Comparison of ENCODE assay signal across 9 cellular contexts in genomic region chr20:10524643-10525042, GRCh38.
DNase-seq lines count a peak whose midpoint lies in the region; ATAC-seq, FAIRE-seq and TF ChIP-seq lines count a peak whose summit lies in the region.
"Had no signal": no experiment of that assay in that cellular context is flagged by ENCODE, and none has a peak within 500 bp of the region (broad histone marks: within the 10 kb centered on the region; RNA-seq: fewer than 3 reads in every experiment).

No MANE protein-coding gene starts in this region.

- H4K8ac ChIP-seq in H1 (ENCODE audit: extremely low read depth, insufficient read depth, low read length) (no peak overlapping the region), trophoblast cell (ENCODE audit: low read depth, low read length) (no peak overlapping the region)

- H3K4me3 ChIP-seq in H1 (ENCODE audit: extremely low read depth in 1 of 4, insufficient read depth in 2 of 4, low read depth in 3 of 4, low read length in 4 of 4) (no peak overlapping the region), trophoblast cell (ENCODE audit: low read depth, low read length) (no peak overlapping the region)

- H3K27me3 ChIP-seq in H1 (replicated peaks in 1 of 4; ENCODE audit: control insufficient read depth in 3 of 4, extremely low read depth in 1 of 4, insufficient read depth in 3 of 4, low read length in 3 of 4) (no peaks in the 10 kb centered on the region), trophoblast cell (ENCODE audit: insufficient read depth, low read length) (no peaks in the 10 kb centered on the region)
- H3K27me3 ChIP-seq: neutrophil had no signal

- H3K36me3 ChIP-seq in H1 (ENCODE audit: control insufficient read depth in 2 of 4, insufficient read depth in 4 of 4, low read length in 3 of 4) (no peaks in the 10 kb centered on the region), trophoblast cell (ENCODE audit: control insufficient read depth in 1 of 2, insufficient read depth in 2 of 2, low read length in 2 of 2) (no peaks in the 10 kb centered on the region)
- H3K36me3 ChIP-seq: neutrophil had no signal

- 82% methylated on average over 4 of the region's 4 CpGs; no CpG with 5 or more reads in 1 of the 2 experiments for WGBS in H1 (ENCODE audit: extremely low coverage in 1 of 2, insufficient coverage in 1 of 2, insufficient read length in 1 of 2, insufficient replicate concordance in 2 of 2, low coverage in 1 of 2, low lambda C conversion rate in 2 of 2, missing lambda C conversion rate in 1 of 2), 2 experiments
- WGBS in trophoblast cell (ENCODE audit: extremely low coverage, insufficient coverage, insufficient read length), result no CpG with 5 or more reads among the region's 4 CpGs

- no peak overlapping the region for H3K18ac ChIP-seq in H1 (ENCODE audit: extremely low read depth, low read length)
- no peak overlapping the region for H3K18ac ChIP-seq in trophoblast cell (ENCODE audit: low read length)

- no peak overlapping the region for H4K5ac ChIP-seq in H1 (ENCODE audit: insufficient read length, low read depth, low read length)

- no peak for FAIRE-seq in H1 (lab: Jason Lieb, UNC)

- no peak overlapping the region for H2BK5ac ChIP-seq in H1 (ENCODE audit: low read depth, low read length)
- no peak overlapping the region for H2BK5ac ChIP-seq in trophoblast cell (ENCODE audit: low read depth, low read length, poor library complexity)

- H3K23ac ChIP-seq in H1 (ENCODE audit: insufficient read length) (no peak overlapping the region), trophoblast cell (ENCODE audit: low read length) (no peak overlapping the region)

- H3K27ac ChIP-seq in H1 (ENCODE audit: low read depth, low read length), result no peak overlapping the region
- H3K27ac ChIP-seq in trophoblast cell (ENCODE audit: low read depth, low read length), result peak overlapping the region; percentile 64
- H3K27ac ChIP-seq: neutrophil had no signal

- TF ChIP-seq EP300 in H1 (IDR thresholded peaks at IDR 0.05; ENCODE audit: borderline replicate concordance in 1 of 2, low read depth in 2 of 2, low read length in 2 of 2), result no peak

- H3K4me1 ChIP-seq in H1 (replicated peaks in 1 of 4; ENCODE audit: control insufficient read depth in 3 of 4, insufficient read depth in 4 of 4, low read length in 3 of 4), result peaks cover 5 to 12% (median 8%) of the 10 kb centered on the region in 4 experiments
- peaks cover 13 to 19% of the 10 kb centered on the region in 2 experiments for H3K4me1 ChIP-seq in trophoblast cell (ENCODE audit: control insufficient read depth in 1 of 2, insufficient read depth in 2 of 2, low read length in 2 of 2)

- H3K9me3 ChIP-seq in H1 (ENCODE audit: insufficient read depth in 2 of 2, low read depth in 1 of 2, low read length in 1 of 2), result no peaks in the 10 kb centered on the region
- no peaks in the 10 kb centered on the region for H3K9me3 ChIP-seq in trophoblast cell (ENCODE audit: insufficient read depth, low read depth, low read length)
- H3K9me3 ChIP-seq: neutrophil had no signal

- no peak for TF ChIP-seq RAD21 in H1 (IDR thresholded peaks at IDR 0.05 in 1 of 2, conservative IDR thresholded peaks at IDR 0.05 in 1 of 2; ENCODE audit: low read depth in 2 of 2, low read length in 2 of 2)

- H3K9ac ChIP-seq in H1 (replicated peaks in 1 of 4; ENCODE audit: extremely low read depth in 1 of 4, low read depth in 3 of 4, low read length in 3 of 4) (no peak overlapping the region), trophoblast cell (ENCODE audit: low read length) (no peak overlapping the region)

- H3K56ac ChIP-seq in H1 (replicated peaks; ENCODE audit: insufficient read length, low read depth, low read length), result no peak overlapping the region

- H2AK5ac ChIP-seq in H1 (ENCODE audit: low read depth, low read length) (peak overlapping the region; percentile 41; the same call in 1 of the 2 replicates), trophoblast cell (ENCODE audit: low read length) (no peak overlapping the region)

- no peak overlapping the region for H2BK20ac ChIP-seq in H1 (ENCODE audit: low read length)

- no peak for TF ChIP-seq CTCF in H1 (IDR thresholded peaks at IDR 0.05; ENCODE audit: control extremely low read depth in 1 of 3, insufficient read depth in 1 of 3, low read depth in 1 of 3, low read length in 3 of 3)

- H2BK12ac ChIP-seq in H1 (ENCODE audit: low read depth, low read length) (no peak overlapping the region; the same call in 1 of the 2 replicates), trophoblast cell (ENCODE audit: low read length) (peak overlapping the region; percentile 85)

- H3K79me1 ChIP-seq in H1 (ENCODE audit: low read depth, low read length) (peaks cover 2% of the 10 kb centered on the region; the same call in 1 of the 2 replicates), trophoblast cell (ENCODE audit: low read length) (peaks cover 13% of the 10 kb centered on the region)

- H3K14ac ChIP-seq in H1 (ENCODE audit: insufficient read length) (no peak overlapping the region), trophoblast cell (ENCODE audit: low read length) (no peak overlapping the region)

- H4K20me1 ChIP-seq in H1 (replicated peaks in 1 of 2; ENCODE audit: control insufficient read depth in 1 of 2, insufficient read depth in 2 of 2, low read length in 2 of 2), result no peaks in the 10 kb centered on the region

- no peak overlapping the region for H2BK15ac ChIP-seq in H1 (ENCODE audit: low read length)

- CTCF ChIA-PET in H1 (lab: Charles Lee; ENCODE audit: partially characterized antibody), result interaction anchor here (0.6 to 3.3 kb wide), 5 partner anchors 10 to 299 kb away, joined by 3 to 17 read pairs (median 3); no protein-coding TSS in a partner anchor

- H4K91ac ChIP-seq in H1 (replicated peaks; ENCODE audit: insufficient read length, low read length) (no peak overlapping the region), trophoblast cell (ENCODE audit: low read depth, low read length) (no peak overlapping the region)

- no peak overlapping the region for H2AFZ ChIP-seq in H1 (ENCODE audit: low read length)
- H2AFZ ChIP-seq in trophoblast cell (ENCODE audit: insufficient read depth, low read length, poor library complexity), result no peak overlapping the region

- H4K12ac ChIP-seq in trophoblast cell (ENCODE audit: low read depth, low read length), result no peak overlapping the region

- no peaks in the 10 kb centered on the region for H3K23me2 ChIP-seq in H1 (ENCODE audit: low read depth, low read length)

- H3K79me2 ChIP-seq in H1 (ENCODE audit: control insufficient read depth in 1 of 2, insufficient read depth in 2 of 2, low read length in 2 of 2) (peaks cover 0 to 8% of the 10 kb centered on the region in 2 experiments; a peak in 1 of 4 replicates), trophoblast cell (ENCODE audit: control insufficient read depth, insufficient read depth, low read length, poor library complexity) (peaks cover 2% of the 10 kb centered on the region)

- DNase-seq in HT-29 (ENCODE audit: low spot score) (peak; percentile 16), NCI-H748 (lab: John Stamatoyannopoulos, UW; ENCODE audit: unreplicated experiment) (peak; percentile 91), H1 (ENCODE audit: low read depth in 1 of 2, low spot score in 2 of 2) (no peak), trophoblast cell (peak; percentile 39 to 81), pons (ENCODE audit: low spot score) (no peak)

- H2BK120ac ChIP-seq in H1 (replicated peaks; ENCODE audit: low read depth, low read length) (no peak overlapping the region), trophoblast cell (ENCODE audit: insufficient read depth, low read length, poor library complexity) (peak overlapping the region; percentile 56)

- H3K4ac ChIP-seq in H1 (replicated peaks; ENCODE audit: insufficient read length, low read depth, low read length) (no peak overlapping the region), trophoblast cell (ENCODE audit: low read depth, low read length) (no peak overlapping the region)

- POLR2A ChIA-PET in H1 (lab: Charles Lee; ENCODE audit: partially characterized antibody), result no interaction called here

- no peak for TF ChIP-seq POLR2A in H1 (IDR thresholded peaks at IDR 0.05; ENCODE audit: control extremely low read depth in 1 of 2, low read depth in 2 of 2, low read length in 2 of 2)

- H3K4me2 ChIP-seq in H1 (ENCODE audit: insufficient read depth in 1 of 2, low read depth in 2 of 2, low read length in 2 of 2) (peak overlapping the region in 1 of 2 experiments; percentile 31; a peak in 1 of 4 replicates), trophoblast cell (ENCODE audit: low read length) (peak overlapping the region; percentile 34)

- ATAC-seq in GM21528 (IDR thresholded peaks at IDR 0.05; ENCODE audit: low FRiP score, unreplicated experiment) (no peak), HG03432 (IDR thresholded peaks at IDR 0.05; ENCODE audit: unreplicated experiment) (no peak), GM21737 (IDR thresholded peaks at IDR 0.05; ENCODE audit: unreplicated experiment) (no peak)

TF ChIP-seq in H1, 55 proteins besides CTCF, POLR2A, EP300 and RAD21:
- no peak for TF ChIP-seq JUN (IDR thresholded peaks at IDR 0.05; ENCODE audit: low read depth, low read length)
- no peak for TF ChIP-seq ZNF274 (IDR thresholded peaks at IDR 0.05; ENCODE audit: borderline replicate concordance, extremely low read depth, low read length)
- TF ChIP-seq POLR2AphosphoS5 (IDR thresholded peaks at IDR 0.05; ENCODE audit: low read depth, low read length), result no peak
- TF ChIP-seq JUND (IDR thresholded peaks at IDR 0.05; ENCODE audit: low read length), result no peak
- TF ChIP-seq CREB1 (IDR thresholded peaks at IDR 0.05), result no peak
- no peak for TF ChIP-seq KDM4A (IDR thresholded peaks at IDR 0.05; ENCODE audit: low read depth, low read length, severe bottlenecking)
- TF ChIP-seq TEAD4 (IDR thresholded peaks at IDR 0.05; ENCODE audit: low read depth, low read length), result no peak
- TF ChIP-seq GTF2F1 (IDR thresholded peaks at IDR 0.05; ENCODE audit: borderline replicate concordance, low read depth, low read length), result no peak
- TF ChIP-seq TAF1 (IDR thresholded peaks at IDR 0.05; ENCODE audit: low read depth, low read length), result no peak
- TF ChIP-seq SIN3A (conservative IDR thresholded peaks at IDR 0.05 in 1 of 2, IDR thresholded peaks at IDR 0.05 in 1 of 2; ENCODE audit: low read depth in 1 of 2, low read length in 2 of 2), result no peak
- TF ChIP-seq E2F6 (IDR thresholded peaks at IDR 0.05), result no peak
- TF ChIP-seq FOSL1 (IDR thresholded peaks at IDR 0.05; ENCODE audit: insufficient read depth, low read depth, low read length), result no peak
- no peak for TF ChIP-seq YY1 (IDR thresholded peaks at IDR 0.05; ENCODE audit: low read depth, low read length)
- TF ChIP-seq EGR1 (IDR thresholded peaks at IDR 0.05; ENCODE audit: borderline replicate concordance, low read depth, low read length), result no peak

Comparison
In these comparisons a context has a peak if more than half of its experiments do, and no peak if none do; other contexts are left out.
1. DNase-seq: peak in HT-29 (single experiment), NCI-H748 (single experiment) and trophoblast cell (2 of 2); none in H1 (0 of 2) and pons (single experiment).